Comparison of ENCODE assay signal across 8 cellular contexts in genomic region chr10:75165684-75166622, GRCh38. TPM values are rescaled to one million over a fixed set of nuclear protein-coding genes. Genes with fewer than 3 reads are reported as not detected.
A peak's percentile ranks its signal among the peaks of the same experiment; 100 is the strongest.
DNase-seq lines count a peak whose midpoint lies in the region; ATAC-seq, FAIRE-seq and TF ChIP-seq lines count a peak whose summit lies in the region.

No MANE protein-coding gene starts in this region.

- H3K9me3 ChIP-seq in kidney (ENCODE audit: control insufficient read depth in 1 of 2, low read length in 2 of 2) = no peaks in the 10 kb centered on the region

- H3K27ac Mint-ChIP-seq in activated CD8-positive, alpha-beta T cell treated with anti-CD3 and anti-CD28 coated beads for 36 hours = peak overlapping the region; percentile 95

- peaks cover 35% of the 10 kb centered on the region for H3K4me1 Mint-ChIP-seq in activated CD8-positive, alpha-beta T cell treated with anti-CD3 and anti-CD28 coated beads for 36 hours (ENCODE audit: low read depth)

- H3K36me3 Mint-ChIP-seq in activated CD8-positive, alpha-beta T cell treated with anti-CD3 and anti-CD28 coated beads for 36 hours (ENCODE audit: low read depth) = peaks cover 21% of the 10 kb centered on the region

- POLR2A ChIA-PET in activated CD8-positive, alpha-beta T cell treated with anti-CD3 and anti-CD28 coated beads for 36 hours (lab: Charles Lee) = interaction anchor here (0.6 to 2.0 kb wide), 5 partner anchors 18 to 72 kb away, joined by 3 to 5 read pairs (median 3); partner anchors contain the start of gene VDAC2

- no peak overlapping the region for H3K27ac ChIP-seq in kidney (ENCODE audit: low read depth in 2 of 2, low read length in 2 of 2)

- H3K4me1 ChIP-seq in kidney (ENCODE audit: control insufficient read depth in 1 of 2, insufficient read depth in 1 of 2, low read depth in 1 of 2, low read length in 2 of 2) = no peaks in the 10 kb centered on the region

- no peak overlapping the region for H3K9ac ChIP-seq in kidney (ENCODE audit: low read length in 2 of 2)

- FAIRE-seq in kidney (lab: Jason Lieb, UNC) = no peak

- intact Hi-C loops in activated CD8-positive, alpha-beta T cell treated with anti-CD3 and anti-CD28 coated beads for 36 hours (cut with micrococcal nuclease) = no loop called here
- intact Hi-C loops in kidney (cut with DNase I) = no loop called here

- peak overlapping the region; percentile 57 for H3K4me3 Mint-ChIP-seq in activated CD8-positive, alpha-beta T cell treated with anti-CD3 and anti-CD28 coated beads for 36 hours

- no peak overlapping the region for H3K4me3 ChIP-seq in kidney (ENCODE audit: low read length in 2 of 2)

- H3K27me3 Mint-ChIP-seq in activated CD8-positive, alpha-beta T cell treated with anti-CD3 and anti-CD28 coated beads for 36 hours = no peaks in the 10 kb centered on the region

- TF ChIP-seq CTCF in activated CD8-positive, alpha-beta T cell treated with anti-CD3 and anti-CD28 coated beads for 36 hours (IDR thresholded peaks at IDR 0.05) = no peak
- TF ChIP-seq CTCF in kidney (IDR thresholded peaks at IDR 0.05; ENCODE audit: borderline replicate concordance, extremely low read depth, insufficient read depth) = no peak

- ATAC-seq in GM19043 (IDR thresholded peaks at IDR 0.05; ENCODE audit: low read depth, unreplicated experiment) (peak; percentile 88), HG03175 (IDR thresholded peaks at IDR 0.05; ENCODE audit: unreplicated experiment) (peak; percentile 88)
- ATAC-seq in activated CD8-positive, alpha-beta T cell treated with anti-CD3 and anti-CD28 coated beads for 36 hours = peak; percentile 85

- peaks cover 0 to 3% of the 10 kb centered on the region in 2 donors for H3K36me3 ChIP-seq in kidney (ENCODE audit: control insufficient read depth in 1 of 2, insufficient read depth in 2 of 2, low read length in 2 of 2)

- no peaks in the 10 kb centered on the region for H3K9me3 Mint-ChIP-seq in activated CD8-positive, alpha-beta T cell treated with anti-CD3 and anti-CD28 coated beads for 36 hours

- CTCF ChIA-PET in activated CD8-positive, alpha-beta T cell treated with anti-CD3 and anti-CD28 coated beads for 36 hours (lab: Charles Lee) = interaction anchor here (2.4 kb wide), 1 partner anchor 22 kb away, joined by 8 read pairs; no protein-coding TSS in a partner anchor

- DNase-seq in AML-193 (lab: John Stamatoyannopoulos, UW) = peak; percentile 77 to 84
- peak; percentile 49 for DNase-seq in activated CD8-positive, alpha-beta T cell treated with anti-CD3 and anti-CD28 coated beads for 36 hours
- no peak for DNase-seq in kidney
- DNase-seq in stimulated activated CD4-positive, alpha-beta T cell treated with anti-CD3 and anti-CD28 coated beads, Interleukin-12 subunit alpha, Interleukin-12 subunit beta, amount 100 ng/mL, for 4 hours = no peak
- DNase-seq in activated CD4-positive, CD25-positive, alpha-beta regulatory T cell (lab: John Stamatoyannopoulos, UW) = no peak
- no peak for DNase-seq in activated CD4-positive, alpha-beta T cell treated with anti-CD3 and anti-CD28 coated beads for 4 hours

RNA-seq across cellular contexts. Expression of gene VDAC2, which starts 44.6 kb away (rescaled TPM):
- 100 to 1,000 TPM; 253 to 263 TPM for total RNA-seq in activated CD8-positive, alpha-beta T cell treated with anti-CD3 and anti-CD28 coated beads for 36 hours
- total RNA-seq in kidney = 128 TPM
- 211 TPM for polyA plus RNA-seq in kidney (ENCODE audit: insufficient read depth, low read depth, low replicate concordance)

RNA-seq across cellular contexts. Expression of gene SAMD8, which starts 54.5 kb away (rescaled TPM):
- total RNA-seq in activated CD8-positive, alpha-beta T cell treated with anti-CD3 and anti-CD28 coated beads for 36 hours = 10 to 100 TPM; 21.9 to 23.7 TPM
- total RNA-seq in kidney = 20.5 TPM
- 5.3 TPM for polyA plus RNA-seq in kidney (ENCODE audit: insufficient read depth, low read depth, low replicate concordance)

Comparison
In these comparisons a context has a peak if more than half of its experiments do, and no peak if none do; other contexts are left out.
1. DNase-seq: peak in AML-193 (2 of 2) and activated CD8-positive, alpha-beta T cell treated with anti-CD3 and anti-CD28 coated beads for 36 hours (single experiment); none in kidney (single experiment), stimulated activated CD4-positive, alpha-beta T cell treated with anti-CD3 and anti-CD28 coated beads, Interleukin-12 subunit alpha, Interleukin-12 subunit beta, amount 100 ng/mL, for 4 hours (single experiment), activated CD4-positive, CD25-positive, alpha-beta regulatory T cell (0 of 4) and activated CD4-positive, alpha-beta T cell treated with anti-CD3 and anti-CD28 coated beads for 4 hours (0 of 2).
2. Peak in every context shown above with its lines, with median percentiles within 50 percentile points of each other: ATAC-seq.